19 cellular contexts compared by ENCODE assay signal in the genomic region with DNA sequence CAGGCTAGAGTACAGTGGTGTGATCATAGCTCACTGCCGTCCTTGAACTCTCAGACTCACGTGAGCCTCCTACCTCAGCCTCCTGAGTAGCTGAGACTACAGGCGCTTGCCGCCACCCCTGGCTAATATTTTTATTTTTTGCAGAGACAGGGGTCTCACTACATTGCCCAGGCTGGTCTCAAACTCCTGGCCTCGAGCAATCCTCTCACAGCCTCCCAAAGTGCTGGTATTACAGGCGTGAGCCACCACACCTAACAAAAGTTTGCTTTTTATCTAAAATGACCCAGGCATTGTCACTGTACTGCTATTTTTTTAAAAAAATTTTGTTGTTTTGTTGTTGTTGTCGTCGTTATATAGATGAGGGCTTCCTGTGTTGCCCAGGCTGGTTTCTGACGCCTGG. TPM values are rescaled to one million over a fixed set of nuclear protein-coding genes. Genes with fewer than 3 reads are reported as not detected.
DNase-seq lines count a peak whose midpoint lies in the region; TF ChIP-seq lines count a peak whose summit lies in the region.
"Had no signal": no experiment of that assay in that cellular context is flagged by ENCODE, and none has a peak within 500 bp of the region (broad histone marks: within the 10 kb centered on the region; RNA-seq: fewer than 3 reads in every experiment).

No MANE protein-coding gene starts in this region.

- WGBS in spleen, 5 donors = 85 to 97% (median 93%) methylated on average over 9 of the region's 9 CpGs

- H3K27me3 ChIP-seq in Caco-2 (replicated peaks; ENCODE audit: control insufficient read depth, insufficient read depth, low read length) (no peaks in the 10 kb centered on the region), spleen (replicated peaks in 1 of 7) (no peaks in the 10 kb centered on the region)

- no peaks in the 10 kb centered on the region for H3K4me1 Mint-ChIP-seq in activated CD4-positive, alpha-beta T cell treated with anti-CD3 and anti-CD28 coated beads, Interleukin-2, amount 10 ng/mL, durations not matched to agents 7 days and 5 days
- H3K4me1 Mint-ChIP-seq in Caco-2 (ENCODE audit: low read depth, unreplicated experiment) = peaks cover 44% of the 10 kb centered on the region
- H3K4me1 Mint-ChIP-seq in brain = peaks cover 4% of the 10 kb centered on the region

- no peaks in the 10 kb centered on the region for H3K9me3 Mint-ChIP-seq in activated CD4-positive, alpha-beta T cell treated with anti-CD3 and anti-CD28 coated beads, Interleukin-2, amount 10 ng/mL, durations not matched to agents 7 days and 5 days
- no peaks in the 10 kb centered on the region for H3K9me3 Mint-ChIP-seq in Caco-2 (ENCODE audit: unreplicated experiment)
- H3K9me3 Mint-ChIP-seq in brain = no peaks in the 10 kb centered on the region
- H3K9me3 Mint-ChIP-seq: CD4-positive, alpha-beta T cell had no signal

- peaks cover 61% of the 10 kb centered on the region for H3K36me3 Mint-ChIP-seq in activated CD4-positive, alpha-beta T cell treated with anti-CD3 and anti-CD28 coated beads, Interleukin-2, amount 10 ng/mL, durations not matched to agents 7 days and 5 days (ENCODE audit: low read depth)
- peaks cover 85% of the 10 kb centered on the region for H3K36me3 Mint-ChIP-seq in Caco-2 (ENCODE audit: insufficient read depth, unreplicated experiment)
- H3K36me3 Mint-ChIP-seq in brain = peaks cover 68% of the 10 kb centered on the region

- H3K4me1 ChIP-seq in Caco-2 (peaks cover 49% of the 10 kb centered on the region), spleen (no peaks in the 10 kb centered on the region)
- H3K4me1 ChIP-seq: A549, HAP-1 had no signal

- no TSS peak for BruUV-seq in Caco-2 (replicated peaks; lab: Mats Ljungman, UMichigan)

- POLR2A ChIA-PET in activated CD4-positive, alpha-beta T cell treated with anti-CD3 and anti-CD28 coated beads, Interleukin-2, amount 10 ng/mL, durations not matched to agents 7 days and 5 days (lab: Charles Lee) = no interaction called here
- POLR2A ChIA-PET in Caco-2 (lab: Charles Lee) = no interaction called here

- H3K36me3 ChIP-seq in Caco-2 (ENCODE audit: control insufficient read depth, insufficient read depth, low read length) (peaks cover 3% of the 10 kb centered on the region), spleen (peaks cover 0 to 100% (median 82%) of the 10 kb centered on the region in 6 donors)

- H3K27me3 Mint-ChIP-seq in activated CD4-positive, alpha-beta T cell treated with anti-CD3 and anti-CD28 coated beads, Interleukin-2, amount 10 ng/mL, durations not matched to agents 7 days and 5 days = no peaks in the 10 kb centered on the region
- H3K27me3 Mint-ChIP-seq in Caco-2 (ENCODE audit: insufficient read depth, unreplicated experiment) (no peaks in the 10 kb centered on the region), brain (no peaks in the 10 kb centered on the region)
- H3K27me3 Mint-ChIP-seq: CD4-positive, alpha-beta T cell had no signal

- TF ChIP-seq POLR2A in spleen (IDR thresholded peaks at IDR 0.05) = no peak

- peak overlapping the region; percentile 19 for H3K27ac Mint-ChIP-seq in activated CD4-positive, alpha-beta T cell treated with anti-CD3 and anti-CD28 coated beads, Interleukin-2, amount 10 ng/mL, durations not matched to agents 7 days and 5 days
- H3K27ac Mint-ChIP-seq in Caco-2 (ENCODE audit: unreplicated experiment) (peak overlapping the region; percentile 60), brain (peak overlapping the region in 3 of 5 experiments; percentile 19 to 28 (median 20))
- H3K27ac Mint-ChIP-seq: CD4-positive, alpha-beta T cell had no signal

- CTCF ChIA-PET in activated CD4-positive, alpha-beta T cell treated with anti-CD3 and anti-CD28 coated beads, Interleukin-2, amount 10 ng/mL, durations not matched to agents 7 days and 5 days (lab: Charles Lee) = no interaction called here
- CTCF ChIA-PET in Caco-2 (lab: Charles Lee) = interaction anchor here (0.7 kb wide), 1 partner anchor 59 kb away, joined by 4 read pairs; no protein-coding TSS in a partner anchor

- intact Hi-C loops in Caco-2 (cut with micrococcal nuclease; ENCODE audit: unreplicated experiment) (no loop called here), spleen (cut with DNase I; ENCODE audit: low total_unique reads) (no loop called here)

- H3K9me3 ChIP-seq in Caco-2 = no peaks in the 10 kb centered on the region
- no peaks in the 10 kb centered on the region for H3K9me3 ChIP-seq in spleen
- H3K9me3 ChIP-seq: A549, HAP-1 had no signal

- TF ChIP-seq CTCF in Caco-2 (IDR thresholded peaks at IDR 0.05; ENCODE audit: insufficient read depth in 1 of 2, low read depth in 1 of 2, low read length in 1 of 2, severe bottlenecking in 1 of 2, unreplicated experiment in 1 of 2) (no peak), brain (conservative IDR thresholded peaks at IDR 0.05) (no peak), spleen (IDR thresholded peaks at IDR 0.05 in 8 of 11, conservative IDR thresholded peaks at IDR 0.05 in 3 of 11) (no peak)

- H3K27ac ChIP-seq in spleen = no peak overlapping the region
- H3K27ac ChIP-seq: 22Rv1, A549, C4-2B, GM23248, HL-60 had no signal

- H3K4me3 Mint-ChIP-seq in activated CD4-positive, alpha-beta T cell treated with anti-CD3 and anti-CD28 coated beads, Interleukin-2, amount 10 ng/mL, durations not matched to agents 7 days and 5 days = no peak overlapping the region
- no peak overlapping the region for H3K4me3 Mint-ChIP-seq in Caco-2 (ENCODE audit: unreplicated experiment)
- no peak overlapping the region for H3K4me3 Mint-ChIP-seq in brain
- H3K4me3 Mint-ChIP-seq: CD4-positive, alpha-beta T cell had no signal

- H3K4me3 ChIP-seq in Caco-2 (ENCODE audit: low read depth, low read length) (no peak overlapping the region), spleen (no peak overlapping the region)
- H3K4me3 ChIP-seq: A549, GM23248, HAP-1 had no signal

- no peak for DNase-seq in activated CD4-positive, alpha-beta T cell treated with anti-CD3 and anti-CD28 coated beads, Interleukin-2, amount 10 ng/mL, durations not matched to agents 7 days and 5 days
- DNase-seq in activated CD4-positive, alpha-beta T cell treated with anti-CD3 and anti-CD28 coated beads for 48 hours = no peak
- DNase-seq in Caco-2 = peak in 1 of 2 experiments; percentile 13
- peak; percentile 19 for DNase-seq in spleen
- no peak for DNase-seq in medulla oblongata (ENCODE audit: extremely low spot score)
- no peak for DNase-seq in NCI-H526 (lab: John Stamatoyannopoulos, UW)
- no peak for DNase-seq in mucosa of gallbladder (ENCODE audit: low spot score)
- DNase-seq: AML-193; CD4-positive, alpha-beta T cell; DMS153; DMS79; GDM1; GM23248 had no signal

RNA-seq across cellular contexts. Expression of a gene that starts 46.4 kb away (rescaled TPM):
- 100 to 1,000 TPM; 206 to 207 TPM for total RNA-seq in activated CD4-positive, alpha-beta T cell treated with anti-CD3 and anti-CD28 coated beads, Interleukin-2, amount 10 ng/mL, durations not matched to agents 7 days and 5 days
- 151 and 157 TPM in 2 replicates for total RNA-seq in Caco-2 (2022)
- polyA plus RNA-seq in brain (ENCODE audit: insufficient read depth, low read depth, low replicate concordance) = 69.0 TPM
- total RNA-seq in spleen = 100 to 1,000 TPM in 1 of 7 donors, 10 to 100 TPM in 6; 48.8 to 106 (median 88.8) TPM
- polyA plus RNA-seq in spleen = 10 to 100 TPM; 20.5 to 50.7 (median 35.7) TPM
- 431 TPM for total RNA-seq in mucosa of gallbladder
